In genomic region chr14:20857207-20857606, GRCh38 we compare ENCODE assay signal across 13 cellular contexts. TPM values are rescaled to one million over a fixed set of nuclear protein-coding genes. Genes with fewer than 3 reads are reported as not detected.
A peak's percentile ranks its signal among the peaks of the same experiment; 100 is the strongest.
DNase-seq lines count a peak whose midpoint lies in the region; ATAC-seq and TF ChIP-seq lines count a peak whose summit lies in the region.
"Had no signal": no experiment of that assay in that cellular context is flagged by ENCODE, and none has a peak within 500 bp of the region (broad histone marks: within the 10 kb centered on the region; RNA-seq: fewer than 3 reads in every experiment).

No MANE protein-coding gene starts in this region.

- H3K9ac ChIP-seq in DND-41 (ENCODE audit: low read depth, low read length) (no peak overlapping the region), KMS-11 (no peak overlapping the region), parathyroid adenoma (no peak overlapping the region)
- H3K9ac ChIP-seq: SK-N-SH had no signal

- no peaks in the 10 kb centered on the region for H3K27me3 Mint-ChIP-seq in dendritic cell treated with granulocyte-macrophage colony-stimulating factor and Interleukin-4, amounts not matched to agents 40 ng/mL and 50 ng/mL, for 4 days
- peaks cover 29% of the 10 kb centered on the region for H3K27me3 Mint-ChIP-seq in activated CD4-positive, alpha-beta memory T cell treated with anti-CD3 and anti-CD28 coated beads, Interleukin-2, amount 10 ng/mL, durations not matched to agents 7 days and 5 days

- no peaks in the 10 kb centered on the region for H3K9me3 Mint-ChIP-seq in dendritic cell treated with granulocyte-macrophage colony-stimulating factor and Interleukin-4, amounts not matched to agents 40 ng/mL and 50 ng/mL, for 4 days
- H3K9me3 Mint-ChIP-seq in activated CD4-positive, alpha-beta memory T cell treated with anti-CD3 and anti-CD28 coated beads, Interleukin-2, amount 10 ng/mL, durations not matched to agents 7 days and 5 days, result no peaks in the 10 kb centered on the region

- H3K4me1 ChIP-seq in DND-41 (ENCODE audit: insufficient read depth, low read length), result no peaks in the 10 kb centered on the region
- no peaks in the 10 kb centered on the region for H3K4me1 ChIP-seq in KMS-11 (ENCODE audit: low read depth, poor library complexity, severe bottlenecking)
- H3K4me1 ChIP-seq in parathyroid adenoma, result no peaks in the 10 kb centered on the region
- peaks cover 0 to 4% of the 10 kb centered on the region in 2 donors for H3K4me1 ChIP-seq in left lung
- H3K4me1 ChIP-seq: HAP-1 had no signal

- no peak overlapping the region for H3K4me3 Mint-ChIP-seq in dendritic cell treated with granulocyte-macrophage colony-stimulating factor and Interleukin-4, amounts not matched to agents 40 ng/mL and 50 ng/mL, for 4 days
- H3K4me3 Mint-ChIP-seq in activated CD4-positive, alpha-beta memory T cell treated with anti-CD3 and anti-CD28 coated beads, Interleukin-2, amount 10 ng/mL, durations not matched to agents 7 days and 5 days, result no peak overlapping the region

- H3K9me3 ChIP-seq in DND-41 (ENCODE audit: insufficient read depth, low read length, severe bottlenecking), result no peaks in the 10 kb centered on the region
- H3K9me3 ChIP-seq in parathyroid adenoma (ENCODE audit: control insufficient read depth, low read length), result no peaks in the 10 kb centered on the region
- no peaks in the 10 kb centered on the region for H3K9me3 ChIP-seq in left lung
- H3K9me3 ChIP-seq: HAP-1, SK-N-SH had no signal

- TF ChIP-seq CTCF in DND-41 (IDR thresholded peaks at IDR 0.05; ENCODE audit: borderline replicate concordance, extremely low read depth, low read length, poor library complexity, severe bottlenecking) (no peak), KMS-11 (conservative IDR thresholded peaks at IDR 0.05; ENCODE audit: low read depth, low read length) (no peak), parathyroid adenoma (IDR thresholded peaks at IDR 0.05) (no peak), left lung (IDR thresholded peaks at IDR 0.05) (no peak)

- H3K36me3 ChIP-seq in DND-41 (ENCODE audit: insufficient read depth, low read length) (no peaks in the 10 kb centered on the region), KMS-11 (ENCODE audit: insufficient read depth) (no peaks in the 10 kb centered on the region), parathyroid adenoma (ENCODE audit: control insufficient read depth, insufficient read depth, low read length) (no peaks in the 10 kb centered on the region), left lung (no peaks in the 10 kb centered on the region)
- H3K36me3 ChIP-seq: HAP-1 had no signal

- H3K36me3 Mint-ChIP-seq in dendritic cell treated with granulocyte-macrophage colony-stimulating factor and Interleukin-4, amounts not matched to agents 40 ng/mL and 50 ng/mL, for 4 days (ENCODE audit: low read depth), result no peaks in the 10 kb centered on the region
- H3K36me3 Mint-ChIP-seq in activated CD4-positive, alpha-beta memory T cell treated with anti-CD3 and anti-CD28 coated beads, Interleukin-2, amount 10 ng/mL, durations not matched to agents 7 days and 5 days (ENCODE audit: low read depth), result no peaks in the 10 kb centered on the region

- POLR2A ChIA-PET in activated CD4-positive, alpha-beta memory T cell treated with anti-CD3 and anti-CD28 coated beads, Interleukin-2, amount 10 ng/mL, durations not matched to agents 7 days and 5 days (lab: Charles Lee), result interaction anchor here (2.6 kb wide), 1 partner anchor 114 kb away, joined by 7 read pairs; no protein-coding TSS in a partner anchor

- H3K4me3 ChIP-seq in DND-41 (ENCODE audit: low read depth in 1 of 2, low read length in 2 of 2), result no peak overlapping the region
- no peak overlapping the region for H3K4me3 ChIP-seq in KMS-11 (IDR thresholded peaks at IDR 0.05; ENCODE audit: insufficient read depth, low read depth, low read length)
- no peak overlapping the region for H3K4me3 ChIP-seq in parathyroid adenoma (ENCODE audit: low read depth, low read length)
- no peak overlapping the region for H3K4me3 ChIP-seq in left lung
- H3K4me3 ChIP-seq: HAP-1 had no signal

- peaks cover 31% of the 10 kb centered on the region for H3K4me1 Mint-ChIP-seq in dendritic cell treated with granulocyte-macrophage colony-stimulating factor and Interleukin-4, amounts not matched to agents 40 ng/mL and 50 ng/mL, for 4 days (ENCODE audit: low read depth)
- H3K4me1 Mint-ChIP-seq in activated CD4-positive, alpha-beta memory T cell treated with anti-CD3 and anti-CD28 coated beads, Interleukin-2, amount 10 ng/mL, durations not matched to agents 7 days and 5 days, result no peaks in the 10 kb centered on the region

- H3K4me2 ChIP-seq in DND-41 (ENCODE audit: insufficient read depth, low read length), result no peak overlapping the region
- H3K4me2 ChIP-seq in KMS-11, result 0 out of 2 replicates have a peak overlapping the region, but pooled peaks have one; percentile 13
- no peak overlapping the region for H3K4me2 ChIP-seq in parathyroid adenoma (ENCODE audit: low read length)

- intact Hi-C loops in dendritic cell treated with granulocyte-macrophage colony-stimulating factor and Interleukin-4, amounts not matched to agents 40 ng/mL and 50 ng/mL, for 4 days (cut with micrococcal nuclease), result loop anchor here (1.0 to 2.0 kb wide), 2 partner anchors 16 to 114 kb away; no protein-coding TSS in a partner anchor
- intact Hi-C loops in left lung (cut with DNase I), result loop anchor here in 1 of 2 donors (5.0 kb wide), 1 partner anchor 160 kb away; no protein-coding TSS in a partner anchor

- H3K27me3 ChIP-seq in DND-41 (ENCODE audit: insufficient read depth, low read length, poor library complexity) (peaks cover 6% of the 10 kb centered on the region), KMS-11 (ENCODE audit: insufficient read depth, low read depth) (no peaks in the 10 kb centered on the region), parathyroid adenoma (ENCODE audit: control insufficient read depth, insufficient read depth, low read length) (no peaks in the 10 kb centered on the region), left lung (no peaks in the 10 kb centered on the region)

- no peak for ATAC-seq in DND-41 (ENCODE audit: insufficient read depth, low read depth)
- ATAC-seq in left lung, result no peak

- CTCF ChIA-PET in activated CD4-positive, alpha-beta memory T cell treated with anti-CD3 and anti-CD28 coated beads, Interleukin-2, amount 10 ng/mL, durations not matched to agents 7 days and 5 days (lab: Charles Lee), result interaction anchor here (0.6 to 4.6 kb wide), 28 partner anchors 9 to 247 kb away, joined by 3 to 73 read pairs (median 4); partner anchors contain the start of gene RNASE6

- H2AFZ ChIP-seq in DND-41 (ENCODE audit: low read depth, low read length) (peak overlapping the region; percentile 21; the same call in 1 of the 2 replicates), KMS-11 (ENCODE audit: low read depth) (no peak overlapping the region), parathyroid adenoma (peak overlapping the region; percentile 25)

- peak overlapping the region; percentile 35 for H3K27ac Mint-ChIP-seq in dendritic cell treated with granulocyte-macrophage colony-stimulating factor and Interleukin-4, amounts not matched to agents 40 ng/mL and 50 ng/mL, for 4 days
- H3K27ac Mint-ChIP-seq in activated CD4-positive, alpha-beta memory T cell treated with anti-CD3 and anti-CD28 coated beads, Interleukin-2, amount 10 ng/mL, durations not matched to agents 7 days and 5 days, result no peak overlapping the region

- H3K79me2 ChIP-seq in DND-41 (ENCODE audit: insufficient read depth, low read length), result no peaks in the 10 kb centered on the region
- no peaks in the 10 kb centered on the region for H3K79me2 ChIP-seq in KMS-11 (ENCODE audit: insufficient read depth, low read depth)
- no peaks in the 10 kb centered on the region for H3K79me2 ChIP-seq in parathyroid adenoma

- no peak for DNase-seq in DND-41
- no peak for DNase-seq in left lung
- no peak for DNase-seq in NCI-H2029 treated with DMSO at 0.1 percent for 48 hours (lab: John Stamatoyannopoulos, UW)
- no peak for DNase-seq in activated CD4-positive, alpha-beta memory T cell treated with anti-CD3 and anti-CD28 coated beads, Interleukin-2, amount 10 ng/mL, durations not matched to agents 7 days and 5 days
- DNase-seq in medulla oblongata (ENCODE audit: extremely low spot score), result no peak
- DNase-seq: 8988T, NCI-H510A had no signal

- no peaks in the 10 kb centered on the region for H4K20me1 ChIP-seq in DND-41 (ENCODE audit: insufficient read depth, low read length)
- no peaks in the 10 kb centered on the region for H4K20me1 ChIP-seq in KMS-11 (ENCODE audit: insufficient read depth)

- no peak overlapping the region for H3K27ac ChIP-seq in DND-41 (ENCODE audit: low read length)
- no peak overlapping the region for H3K27ac ChIP-seq in KMS-11
- H3K27ac ChIP-seq in parathyroid adenoma, result no peak overlapping the region
- no peak overlapping the region for H3K27ac ChIP-seq in left lung

RNA-seq across cellular contexts. Expression of gene RNASE3, which starts 34.0 kb away (rescaled TPM):
- total RNA-seq in left lung, result 1 to 10 TPM in 1 of 2 donors, not detected in 1; 1.1 TPM
- total RNA-seq in activated CD4-positive, alpha-beta memory T cell treated with anti-CD3 and anti-CD28 coated beads, Interleukin-2, amount 10 ng/mL, durations not matched to agents 7 days and 5 days, result not detected
- total RNA-seq: Calu3 had no signal

RNA-seq across cellular contexts. Expression of gene RNASE1, which starts 54.6 kb away (rescaled TPM):
- total RNA-seq in left lung, result 1,000 to 10,000 TPM in 1 of 2 donors, 100 to 1,000 TPM in 1; 518 to 1,326 TPM
- not detected for total RNA-seq in activated CD4-positive, alpha-beta memory T cell treated with anti-CD3 and anti-CD28 coated beads, Interleukin-2, amount 10 ng/mL, durations not matched to agents 7 days and 5 days

Comparison
In these comparisons a context has a peak if more than half of its experiments do, and no peak if none do; other contexts are left out.
1. RNA of gene RNASE1, which starts 54.6 kb away (total RNA-seq): 518 to 1,326 TPM in left lung; not detected in activated CD4-positive, alpha-beta memory T cell treated with anti-CD3 and anti-CD28 coated beads, Interleukin-2, amount 10 ng/mL, durations not matched to agents 7 days and 5 days; every median in the first group is over 100 times any median in the second.